8 cellular contexts compared by ENCODE assay signal in genomic region chr5:96289287-96289686, GRCh38.
DNase-seq lines count a peak whose midpoint lies in the region; ATAC-seq and TF ChIP-seq lines count a peak whose summit lies in the region.
"Not testable (repeated sequence)": the region's sequence is repeated elsewhere in the genome, so short reads cannot be mapped to it uniquely, and the experiment has no call there.

No MANE protein-coding gene starts in this region.

- ATAC-seq in activated CD8-positive, alpha-beta T cell treated with anti-CD3 and anti-CD28 coated beads for 36 hours: peak; percentile 34
- ATAC-seq in stimulated activated naive CD8-positive, alpha-beta T cell treated with anti-CD3 and anti-CD28 coated beads, Interleukin-15, Interleukin-2, amounts not matched to agents 100 U/mL and 50 U/mL, for 24 hours: peak; percentile 28

- POLR2A ChIA-PET in activated CD8-positive, alpha-beta T cell treated with anti-CD3 and anti-CD28 coated beads for 36 hours (lab: Charles Lee): not testable (repeated sequence)
- POLR2A ChIA-PET in MCF 10A (lab: Yijun Ruan, JAX): interaction anchor here (0.6 to 1.9 kb wide), 5 partner anchors 21 to 331 kb away, joined by 3 to 6 read pairs (median 3); no protein-coding TSS in a partner anchor

- not testable (repeated sequence) for H3K27me3 Mint-ChIP-seq in HFFc6 (ENCODE audit: insufficient read depth); T-helper 2 cell treated with Interferon-gamma antibody and Interleukin-4, amounts not matched to agents 5 μg/mL and 100 μg/mL, for 36 hours (ENCODE audit: low read depth); MCF 10A (ENCODE audit: insufficient read depth, unreplicated experiment)
- peaks cover 12% of the 10 kb centered on the region for H3K27me3 Mint-ChIP-seq in activated CD8-positive, alpha-beta T cell treated with anti-CD3 and anti-CD28 coated beads for 36 hours

- H3K4me1 Mint-ChIP-seq in HFFc6 (ENCODE audit: low read depth): peaks cover 56% of the 10 kb centered on the region
- not testable (repeated sequence) for H3K4me1 Mint-ChIP-seq in T-helper 2 cell treated with Interferon-gamma antibody and Interleukin-4, amounts not matched to agents 5 μg/mL and 100 μg/mL, for 36 hours (ENCODE audit: low read depth); activated CD8-positive, alpha-beta T cell treated with anti-CD3 and anti-CD28 coated beads for 36 hours (ENCODE audit: low read depth); MCF 10A (ENCODE audit: insufficient read depth, unreplicated experiment)

- intact Hi-C loops in activated CD8-positive, alpha-beta T cell treated with anti-CD3 and anti-CD28 coated beads for 36 hours (cut with micrococcal nuclease): not testable (repeated sequence)
- intact Hi-C loops in MCF 10A (cut with micrococcal nuclease): loop anchor here (5.0 kb wide), 2 partner anchors 33 to 62 kb away; no protein-coding TSS in a partner anchor

- not testable (repeated sequence) for H3K9me3 Mint-ChIP-seq in HFFc6; T-helper 2 cell treated with Interferon-gamma antibody and Interleukin-4, amounts not matched to agents 5 μg/mL and 100 μg/mL, for 36 hours; MCF 10A (ENCODE audit: unreplicated experiment)
- peaks cover 11% of the 10 kb centered on the region for H3K9me3 Mint-ChIP-seq in activated CD8-positive, alpha-beta T cell treated with anti-CD3 and anti-CD28 coated beads for 36 hours

- not testable (repeated sequence) for H3K4me3 Mint-ChIP-seq in HFFc6; T-helper 2 cell treated with Interferon-gamma antibody and Interleukin-4, amounts not matched to agents 5 μg/mL and 100 μg/mL, for 36 hours; activated CD8-positive, alpha-beta T cell treated with anti-CD3 and anti-CD28 coated beads for 36 hours; MCF 10A (ENCODE audit: unreplicated experiment)

- BruUV-seq in MCF 10A (replicated peaks; lab: Mats Ljungman, UMichigan): not testable (repeated sequence)

- CTCF ChIA-PET in activated CD8-positive, alpha-beta T cell treated with anti-CD3 and anti-CD28 coated beads for 36 hours (lab: Charles Lee); MCF 10A (lab: Yijun Ruan, JAX): not testable (repeated sequence)

- H3K27ac Mint-ChIP-seq in HFFc6 (peak overlapping the region; percentile 54; the same call in 1 of the 2 replicates), MCF 10A (ENCODE audit: low read depth, unreplicated experiment) (peak overlapping the region; percentile 73)
- not testable (repeated sequence) for H3K27ac Mint-ChIP-seq in T-helper 2 cell treated with Interferon-gamma antibody and Interleukin-4, amounts not matched to agents 5 μg/mL and 100 μg/mL, for 36 hours; activated CD8-positive, alpha-beta T cell treated with anti-CD3 and anti-CD28 coated beads for 36 hours

- peaks cover 15% of the 10 kb centered on the region for H3K36me3 Mint-ChIP-seq in HFFc6 (ENCODE audit: low read depth)
- H3K36me3 Mint-ChIP-seq in T-helper 2 cell treated with Interferon-gamma antibody and Interleukin-4, amounts not matched to agents 5 μg/mL and 100 μg/mL, for 36 hours (ENCODE audit: low read depth); activated CD8-positive, alpha-beta T cell treated with anti-CD3 and anti-CD28 coated beads for 36 hours (ENCODE audit: low read depth); MCF 10A (ENCODE audit: insufficient read depth, unreplicated experiment): not testable (repeated sequence)

- not testable (repeated sequence) for TF ChIP-seq CTCF in HFFc6 (IDR thresholded peaks at IDR 0.05); activated CD8-positive, alpha-beta T cell treated with anti-CD3 and anti-CD28 coated beads for 36 hours (IDR thresholded peaks at IDR 0.05); MCF 10A (IDR thresholded peaks at IDR 0.05; ENCODE audit: unreplicated experiment)

- DNase-seq in HFFc6: not testable (repeated sequence)
- DNase-seq in T-helper 2 cell treated with Interferon-gamma antibody and Interleukin-4, amounts not matched to agents 5 μg/mL and 100 μg/mL, for 36 hours (ENCODE audit: low spot score): peak; percentile 10
- DNase-seq in activated CD8-positive, alpha-beta T cell treated with anti-CD3 and anti-CD28 coated beads for 36 hours: peak; percentile 31
- DNase-seq in activated naive CD4-positive, alpha-beta T cell treated with Interleukin-2 at 50 U/mL for 16 hours: peak; percentile 21
- DNase-seq in MCF 10A (ENCODE audit: unreplicated experiment): peak; percentile 21
- peak; percentile 25 for DNase-seq in myocyte (ENCODE audit: low read depth)
- DNase-seq in stimulated activated CD4-positive, alpha-beta T cell treated with anti-CD3 and anti-CD28 coated beads, Interleukin-12 subunit alpha, Interleukin-12 subunit beta, amount 100 ng/mL, for 48 hours (ENCODE audit: low read depth in 2 of 3, low spot score in 1 of 3): peak; percentile 9 to 30 (median 13)
- peak; percentile 8 for DNase-seq in stimulated activated naive CD8-positive, alpha-beta T cell treated with anti-CD3 and anti-CD28 coated beads, Interleukin-15, Interleukin-2, amounts not matched to agents 100 U/mL and 50 U/mL, for 24 hours
